ENCODE assay signal across 6 cellular contexts in the genomic region with DNA sequence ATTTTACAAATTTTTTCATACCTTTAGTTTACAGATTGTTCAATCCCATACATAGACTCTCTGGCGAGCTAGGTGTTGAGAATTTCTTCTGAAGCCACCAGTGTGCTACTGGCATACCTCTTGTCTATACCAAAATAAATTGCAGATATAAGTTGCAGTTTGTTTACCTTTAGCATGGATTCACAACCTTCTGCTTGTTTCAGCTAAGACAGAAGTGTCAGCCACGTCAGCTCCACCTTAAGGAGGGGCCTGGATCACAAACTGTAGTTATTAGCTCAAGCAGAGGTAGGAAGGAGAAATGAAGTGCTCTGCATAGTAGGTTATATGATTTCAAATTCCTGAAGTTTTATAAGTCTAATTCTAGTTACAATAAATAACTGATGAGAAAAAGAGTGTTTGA. TPM values are rescaled to one million over a fixed set of nuclear protein-coding genes. Genes with fewer than 3 reads are reported as not detected.
"Had no signal": no experiment of that assay in that cellular context is flagged by ENCODE, and none has a peak within 500 bp of the region (broad histone marks: within the 10 kb centered on the region; RNA-seq: fewer than 3 reads in every experiment).

A gene (minus strand): TSS at position 216 of the 400 bp plus-strand sequence. CDS start 1,027 bp downstream, outside the sequence.

- H3K4me3 ChIP-seq: GM23338 had no signal

- H3K4me2 ChIP-seq: GM23338 had no signal

- H3K4me3 Mint-ChIP-seq: GM23338, H9 had no signal

- DNase-seq: H9, HCEC 1CT, IMR-90 had no signal

- H3K27ac Mint-ChIP-seq: GM23338, H9 had no signal

- H2AFZ ChIP-seq: GM23338 had no signal

- H3K4me1 Mint-ChIP-seq: GM23338, H9 had no signal

- ATAC-seq: GM23338 had no signal

- H3K9me3 Mint-ChIP-seq: GM23338, H9 had no signal

RNA-seq across cellular contexts. Expression of the gene that starts here (rescaled TPM):
- total RNA-seq: GM23338, H1, H9, HT-29, IMR-90 had no signal
- polyA plus RNA-seq: GM23338, H1, IMR-90 had no signal
